Comparison of ENCODE assay signal across 16 cellular contexts in genomic region chr11:117009905-117010605, GRCh38.
DNase-seq lines count a peak whose midpoint lies in the region; ATAC-seq and TF ChIP-seq lines count a peak whose summit lies in the region.
"Had no signal": no experiment of that assay in that cellular context is flagged by ENCODE, and none has a peak within 500 bp of the region (broad histone marks: within the 10 kb centered on the region; RNA-seq: fewer than 3 reads in every experiment).

No MANE protein-coding gene starts in this region.

- peaks cover 20% of the 10 kb centered on the region for H3K4me1 ChIP-seq in foreskin keratinocyte

- peak overlapping the region; percentile 34 for H3K27ac Mint-ChIP-seq in activated CD4-positive, alpha-beta memory T cell treated with anti-CD3 and anti-CD28 coated beads for 36 hours
- no peak overlapping the region for H3K27ac Mint-ChIP-seq in activated CD4-positive, alpha-beta memory T cell treated with anti-CD3 and anti-CD28 coated beads, Interleukin-2, amount 10 ng/mL, durations not matched to agents 7 days and 5 days
- H3K27ac Mint-ChIP-seq in stimulated activated naive B cell treated with anti-CD40 and anti-IgM and Interleukin-4, amounts not matched to agents 10 μg/mL and 1 μg/mL and 100 μg/mL, for 72 hours: peak overlapping the region; percentile 51
- H3K27ac Mint-ChIP-seq: dendritic cell treated with granulocyte-macrophage colony-stimulating factor and Interleukin-4, amounts not matched to agents 40 ng/mL and 50 ng/mL, for 4 days; T-helper 1 cell treated with Interleukin-12 subunit alpha and Interleukin-12 subunit beta and Interleukin-4 antibody, amounts not matched to agents 30 μg/mL and 1 μg/mL, for 36 hours had no signal

- CTCF ChIA-PET in activated CD4-positive, alpha-beta memory T cell treated with anti-CD3 and anti-CD28 coated beads for 36 hours (lab: Charles Lee): interaction anchor here (0.9 to 2.0 kb wide), 5 partner anchors 8 to 89 kb away, joined by 3 to 9 read pairs (median 3); partner anchors contain the start of gene SIK3
- CTCF ChIA-PET in activated CD4-positive, alpha-beta memory T cell treated with anti-CD3 and anti-CD28 coated beads, Interleukin-2, amount 10 ng/mL, durations not matched to agents 7 days and 5 days (lab: Charles Lee): interaction anchor here (1.4 kb wide), 1 partner anchor 10 kb away, joined by 3 read pairs; no protein-coding TSS in a partner anchor
- CTCF ChIA-PET in RWPE1 (lab: Yijun Ruan, JAX): interaction anchor here (0.7 kb wide), 1 partner anchor 38 kb away, joined by 3 read pairs; no protein-coding TSS in a partner anchor

- ATAC-seq in foreskin keratinocyte (no peak), GM19351 (IDR thresholded peaks at IDR 0.05; ENCODE audit: unreplicated experiment) (no peak)
- no peak for ATAC-seq in stimulated activated naive B cell treated with anti-CD40 and anti-IgM and Interleukin-4, amounts not matched to agents 10 μg/mL and 1 μg/mL and 100 μg/mL, for 72 hours (replicated peaks)
- ATAC-seq: left lung had no signal

- POLR2A ChIA-PET in activated CD4-positive, alpha-beta memory T cell treated with anti-CD3 and anti-CD28 coated beads for 36 hours (lab: Charles Lee): interaction anchor here (0.9 to 3.6 kb wide), 10 partner anchors 15 to 157 kb away, joined by 3 to 25 read pairs (median 7); partner anchors contain the start of gene SIK3
- POLR2A ChIA-PET in activated CD4-positive, alpha-beta memory T cell treated with anti-CD3 and anti-CD28 coated beads, Interleukin-2, amount 10 ng/mL, durations not matched to agents 7 days and 5 days (lab: Charles Lee): interaction anchor here (1.7 to 2.5 kb wide), 2 partner anchors 16 to 80 kb away, joined by 5 to 18 read pairs; no protein-coding TSS in a partner anchor
- POLR2A ChIA-PET in RWPE1 (lab: Yijun Ruan, JAX; ENCODE audit: low non-redundant PET): no interaction called here

- H3K27ac ChIP-seq in RWPE1: peak overlapping the region; percentile 90
- H3K27ac ChIP-seq in foreskin keratinocyte: peak overlapping the region; percentile 26
- H3K27ac ChIP-seq: left lung, psoas muscle, spleen had no signal

- intact Hi-C loops in activated CD4-positive, alpha-beta memory T cell treated with anti-CD3 and anti-CD28 coated beads for 36 hours (cut with micrococcal nuclease): no loop called here

- TF ChIP-seq CTCF in RWPE1 (conservative IDR thresholded peaks at IDR 0.05; ENCODE audit: low read depth): no peak
- TF ChIP-seq CTCF in foreskin keratinocyte (conservative IDR thresholded peaks at IDR 0.05): no peak

- H3K4me3 Mint-ChIP-seq in activated CD4-positive, alpha-beta memory T cell treated with anti-CD3 and anti-CD28 coated beads for 36 hours: no peak overlapping the region
- H3K4me3 Mint-ChIP-seq in activated CD4-positive, alpha-beta memory T cell treated with anti-CD3 and anti-CD28 coated beads, Interleukin-2, amount 10 ng/mL, durations not matched to agents 7 days and 5 days: no peak overlapping the region
- H3K4me3 Mint-ChIP-seq in stimulated activated naive B cell treated with anti-CD40 and anti-IgM and Interleukin-4, amounts not matched to agents 10 μg/mL and 1 μg/mL and 100 μg/mL, for 72 hours: no peak overlapping the region
- H3K4me3 Mint-ChIP-seq: dendritic cell treated with granulocyte-macrophage colony-stimulating factor and Interleukin-4, amounts not matched to agents 40 ng/mL and 50 ng/mL, for 4 days; T-helper 1 cell treated with Interleukin-12 subunit alpha and Interleukin-12 subunit beta and Interleukin-4 antibody, amounts not matched to agents 30 μg/mL and 1 μg/mL, for 36 hours had no signal

- no peaks in the 10 kb centered on the region for H3K27me3 ChIP-seq in foreskin keratinocyte
- H3K27me3 ChIP-seq: left lung, spleen had no signal

- H3K27me3 Mint-ChIP-seq in activated CD4-positive, alpha-beta memory T cell treated with anti-CD3 and anti-CD28 coated beads for 36 hours: no peaks in the 10 kb centered on the region
- no peaks in the 10 kb centered on the region for H3K27me3 Mint-ChIP-seq in activated CD4-positive, alpha-beta memory T cell treated with anti-CD3 and anti-CD28 coated beads, Interleukin-2, amount 10 ng/mL, durations not matched to agents 7 days and 5 days
- no peaks in the 10 kb centered on the region for H3K27me3 Mint-ChIP-seq in stimulated activated naive B cell treated with anti-CD40 and anti-IgM and Interleukin-4, amounts not matched to agents 10 μg/mL and 1 μg/mL and 100 μg/mL, for 72 hours
- H3K27me3 Mint-ChIP-seq: dendritic cell treated with granulocyte-macrophage colony-stimulating factor and Interleukin-4, amounts not matched to agents 40 ng/mL and 50 ng/mL, for 4 days had no signal

- H3K36me3 Mint-ChIP-seq in activated CD4-positive, alpha-beta memory T cell treated with anti-CD3 and anti-CD28 coated beads for 36 hours: peaks cover 2% of the 10 kb centered on the region
- H3K36me3 Mint-ChIP-seq in activated CD4-positive, alpha-beta memory T cell treated with anti-CD3 and anti-CD28 coated beads, Interleukin-2, amount 10 ng/mL, durations not matched to agents 7 days and 5 days (ENCODE audit: low read depth): no peaks in the 10 kb centered on the region
- H3K36me3 Mint-ChIP-seq in stimulated activated naive B cell treated with anti-CD40 and anti-IgM and Interleukin-4, amounts not matched to agents 10 μg/mL and 1 μg/mL and 100 μg/mL, for 72 hours: peaks cover 1 to 3% of the 10 kb centered on the region in 2 donors

- H3K9me3 Mint-ChIP-seq in activated CD4-positive, alpha-beta memory T cell treated with anti-CD3 and anti-CD28 coated beads for 36 hours: no peaks in the 10 kb centered on the region
- H3K9me3 Mint-ChIP-seq in activated CD4-positive, alpha-beta memory T cell treated with anti-CD3 and anti-CD28 coated beads, Interleukin-2, amount 10 ng/mL, durations not matched to agents 7 days and 5 days: no peaks in the 10 kb centered on the region
- H3K9me3 Mint-ChIP-seq in stimulated activated naive B cell treated with anti-CD40 and anti-IgM and Interleukin-4, amounts not matched to agents 10 μg/mL and 1 μg/mL and 100 μg/mL, for 72 hours: peaks cover 0 to 1% of the 10 kb centered on the region in 2 donors
- H3K9me3 Mint-ChIP-seq: dendritic cell treated with granulocyte-macrophage colony-stimulating factor and Interleukin-4, amounts not matched to agents 40 ng/mL and 50 ng/mL, for 4 days; T-helper 1 cell treated with Interleukin-12 subunit alpha and Interleukin-12 subunit beta and Interleukin-4 antibody, amounts not matched to agents 30 μg/mL and 1 μg/mL, for 36 hours had no signal

- H3K4me1 Mint-ChIP-seq in activated CD4-positive, alpha-beta memory T cell treated with anti-CD3 and anti-CD28 coated beads for 36 hours (ENCODE audit: low read depth): peaks cover 55% of the 10 kb centered on the region
- peaks cover 42% of the 10 kb centered on the region for H3K4me1 Mint-ChIP-seq in activated CD4-positive, alpha-beta memory T cell treated with anti-CD3 and anti-CD28 coated beads, Interleukin-2, amount 10 ng/mL, durations not matched to agents 7 days and 5 days
- H3K4me1 Mint-ChIP-seq in stimulated activated naive B cell treated with anti-CD40 and anti-IgM and Interleukin-4, amounts not matched to agents 10 μg/mL and 1 μg/mL and 100 μg/mL, for 72 hours: peaks cover 25 to 67% of the 10 kb centered on the region in 2 donors

- no peak for DNase-seq in activated CD4-positive, alpha-beta memory T cell treated with anti-CD3 and anti-CD28 coated beads for 36 hours
- no peak for DNase-seq in activated CD4-positive, alpha-beta memory T cell treated with anti-CD3 and anti-CD28 coated beads, Interleukin-2, amount 10 ng/mL, durations not matched to agents 7 days and 5 days
- DNase-seq in RWPE1 (ENCODE audit: low spot score) (no peak), foreskin keratinocyte (no peak), cerebellar nuclear complex (lab: John Stamatoyannopoulos, UW) (no peak), T1000 (lab: John Stamatoyannopoulos, UW) (no peak)
- DNase-seq in stimulated activated naive B cell treated with anti-CD40 and anti-IgM and Interleukin-4, amounts not matched to agents 10 μg/mL and 1 μg/mL and 100 μg/mL, for 72 hours: no peak
- DNase-seq: activated CD4-positive, alpha-beta T cell treated with anti-CD3 and anti-CD28 coated beads for 1 hour; left lung; NCI-H2029; NCI-H526 treated with DMSO at 0.1 percent for 48 hours; psoas muscle; spleen had no signal
